Comparison of ENCODE assay signal across 2 cellular contexts in genomic region chr7:141014091-141014490, GRCh38.
TF ChIP-seq lines count a peak whose summit lies in the region.

No MANE protein-coding gene starts in this region.

TF ChIP-seq in HCT116, 20 proteins besides CTCF, POLR2A, EP300 and RAD21:
- no peak for TF ChIP-seq ELF1 (IDR thresholded peaks at IDR 0.05; ENCODE audit: borderline replicate concordance, low read depth)
- no peak for TF ChIP-seq TCF7L2 (IDR thresholded peaks at IDR 0.05; ENCODE audit: borderline replicate concordance, extremely low read depth, insufficient read depth, insufficient read length)
- no peak for TF ChIP-seq SIN3A (IDR thresholded peaks at IDR 0.05; ENCODE audit: low read depth)
- no peak for TF ChIP-seq EZH2 (IDR thresholded peaks at IDR 0.05)
- TF ChIP-seq JUND (IDR thresholded peaks at IDR 0.05), result no peak
- TF ChIP-seq, protein P1, sequence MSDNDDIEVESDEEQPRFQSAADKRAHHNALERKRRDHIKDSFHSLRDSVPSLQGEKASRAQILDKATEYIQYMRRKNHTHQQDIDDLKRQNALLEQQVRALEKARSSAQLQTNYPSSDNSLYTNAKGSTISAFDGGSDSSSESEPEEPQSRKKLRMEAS (IDR thresholded peaks at IDR 0.05), result no peak
- no peak for TF ChIP-seq EZH2phosphoT487 (IDR thresholded peaks at IDR 0.05; ENCODE audit: borderline replicate concordance)
- TF ChIP-seq, protein P2, sequence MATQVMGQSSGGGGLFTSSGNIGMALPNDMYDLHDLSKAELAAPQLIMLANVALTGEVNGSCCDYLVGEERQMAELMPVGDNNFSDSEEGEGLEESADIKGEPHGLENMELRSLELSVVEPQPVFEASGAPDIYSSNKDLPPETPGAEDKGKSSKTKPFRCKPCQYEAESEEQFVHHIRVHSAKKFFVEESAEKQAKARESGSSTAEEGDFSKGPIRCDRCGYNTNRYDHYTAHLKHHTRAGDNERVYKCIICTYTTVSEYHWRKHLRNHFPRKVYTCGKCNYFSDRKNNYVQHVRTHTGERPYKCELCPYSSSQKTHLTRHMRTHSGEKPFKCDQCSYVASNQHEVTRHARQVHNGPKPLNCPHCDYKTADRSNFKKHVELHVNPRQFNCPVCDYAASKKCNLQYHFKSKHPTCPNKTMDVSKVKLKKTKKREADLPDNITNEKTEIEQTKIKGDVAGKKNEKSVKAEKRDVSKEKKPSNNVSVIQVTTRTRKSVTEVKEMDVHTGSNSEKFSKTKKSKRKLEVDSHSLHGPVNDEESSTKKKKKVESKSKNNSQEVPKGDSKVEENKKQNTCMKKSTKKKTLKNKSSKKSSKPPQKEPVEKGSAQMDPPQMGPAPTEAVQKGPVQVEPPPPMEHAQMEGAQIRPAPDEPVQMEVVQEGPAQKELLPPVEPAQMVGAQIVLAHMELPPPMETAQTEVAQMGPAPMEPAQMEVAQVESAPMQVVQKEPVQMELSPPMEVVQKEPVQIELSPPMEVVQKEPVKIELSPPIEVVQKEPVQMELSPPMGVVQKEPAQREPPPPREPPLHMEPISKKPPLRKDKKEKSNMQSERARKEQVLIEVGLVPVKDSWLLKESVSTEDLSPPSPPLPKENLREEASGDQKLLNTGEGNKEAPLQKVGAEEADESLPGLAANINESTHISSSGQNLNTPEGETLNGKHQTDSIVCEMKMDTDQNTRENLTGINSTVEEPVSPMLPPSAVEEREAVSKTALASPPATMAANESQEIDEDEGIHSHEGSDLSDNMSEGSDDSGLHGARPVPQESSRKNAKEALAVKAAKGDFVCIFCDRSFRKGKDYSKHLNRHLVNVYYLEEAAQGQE (IDR thresholded peaks at IDR 0.05; ENCODE audit: low read depth), result no peak
- no peak for TF ChIP-seq ZNF274 (IDR thresholded peaks at IDR 0.05; ENCODE audit: low read depth, low read length)
- TF ChIP-seq, protein P3, sequence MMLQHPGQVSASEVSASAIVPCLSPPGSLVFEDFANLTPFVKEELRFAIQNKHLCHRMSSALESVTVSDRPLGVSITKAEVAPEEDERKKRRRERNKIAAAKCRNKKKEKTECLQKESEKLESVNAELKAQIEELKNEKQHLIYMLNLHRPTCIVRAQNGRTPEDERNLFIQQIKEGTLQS (IDR thresholded peaks at IDR 0.05), result no peak
- no peak for TF ChIP-seq FOSL1 (IDR thresholded peaks at IDR 0.05; ENCODE audit: low read depth)
- TF ChIP-seq YY1 (IDR thresholded peaks at IDR 0.05; ENCODE audit: extremely low read depth, insufficient replicate concordance, low read depth, low read length), result no peak
- no peak for TF ChIP-seq CBX3 (IDR thresholded peaks at IDR 0.05; ENCODE audit: low read depth)
- TF ChIP-seq SRF (IDR thresholded peaks at IDR 0.05; ENCODE audit: low read depth), result no peak
- TF ChIP-seq ZFX (IDR thresholded peaks at IDR 0.05), result no peak
- no peak for TF ChIP-seq CEBPB (IDR thresholded peaks at IDR 0.05; ENCODE audit: low read depth)
- TF ChIP-seq EGR1 (IDR thresholded peaks at IDR 0.05; ENCODE audit: low read depth), result no peak
- no peak for TF ChIP-seq ZBTB33 (IDR thresholded peaks at IDR 0.05; ENCODE audit: extremely low read depth, insufficient replicate concordance, low read length)
- no peak for TF ChIP-seq SP1 (IDR thresholded peaks at IDR 0.05; ENCODE audit: low read depth)
- TF ChIP-seq POLR2AphosphoS5 (IDR thresholded peaks at IDR 0.05; ENCODE audit: low read depth, low read length), result no peak

TF ChIP-seq in endothelial cell of umbilical vein, 7 proteins besides CTCF, POLR2A, EP300 and RAD21:
- TF ChIP-seq JUN (IDR thresholded peaks at IDR 0.05; ENCODE audit: borderline replicate concordance, insufficient read depth, insufficient read length, low read depth), result no peak
- no peak for TF ChIP-seq GATA2 (IDR thresholded peaks at IDR 0.05; ENCODE audit: insufficient read depth, insufficient read length, low read depth, low read length)
- TF ChIP-seq POLR2AphosphoS5 (IDR thresholded peaks at IDR 0.05; ENCODE audit: insufficient read depth, low read depth, low read length), result no peak
